16 cellular contexts compared by ENCODE assay signal in the genomic region with DNA sequence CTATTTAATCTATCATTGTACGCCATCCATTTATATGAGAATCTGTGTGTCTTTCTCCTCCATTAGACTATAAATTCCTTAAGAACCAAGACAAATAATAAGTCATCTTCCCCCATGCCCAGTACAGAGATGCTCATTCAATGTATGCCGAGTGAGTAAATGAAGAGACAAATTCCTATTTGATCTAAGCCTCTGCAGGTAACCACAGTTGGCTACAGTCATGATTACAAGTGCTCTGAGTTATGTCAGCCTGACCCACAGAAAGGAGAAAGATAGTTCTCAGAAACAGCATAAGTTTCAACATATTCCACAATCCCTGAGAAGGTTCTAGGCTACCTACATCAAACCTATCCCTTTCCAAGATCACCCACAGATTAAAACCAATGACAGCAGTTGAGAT.
"Had no signal": no experiment of that assay in that cellular context is flagged by ENCODE, and none has a peak within 500 bp of the region (broad histone marks: within the 10 kb centered on the region; RNA-seq: fewer than 3 reads in every experiment).

No MANE protein-coding gene starts in this region.

- H3K27ac ChIP-seq: gastroesophageal sphincter had no signal

- H3K27me3 ChIP-seq: gastroesophageal sphincter had no signal

- H3K4me3 ChIP-seq: gastroesophageal sphincter had no signal

- ATAC-seq: gastroesophageal sphincter, left lobe of liver, natural killer cell, T-cell had no signal

- H3K36me3 ChIP-seq: gastroesophageal sphincter had no signal

- FAIRE-seq: endothelial cell of umbilical vein had no signal

- H3K9me3 ChIP-seq: gastroesophageal sphincter had no signal

- DNase-seq: activated CD4-positive, CD25-positive, alpha-beta regulatory T cell treated with anti-CD3 and anti-CD28 coated beads, Interleukin-2, amount 50 U/mL, for 72 hours; activated naive CD4-positive, alpha-beta T cell treated with anti-CD3 and anti-CD28 coated beads, Interleukin-2, amount 10 ng/mL, durations not matched to agents 7 days and 5 days; activated T-cell treated with anti-CD3 and anti-CD28 coated beads for 4 hours; central memory CD4-positive, alpha-beta T cell; cortex of kidney; effector CD8-positive, alpha-beta T cell; natural killer cell; posterior cingulate gyrus; stimulated activated CD4-positive, alpha-beta T cell treated with anti-CD3 and anti-CD28 coated beads, Interleukin-4, amount 100 ng/mL, for 24 hours; stimulated activated naive CD4-positive, alpha-beta T cell; T-cell; T1000; trophoblast cell had no signal
